ENCODE assay signal across 21 cellular contexts in genomic region chr18:44060197-44060596, GRCh38.
"Had no signal": no experiment of that assay in that cellular context is flagged by ENCODE, and none has a peak within 500 bp of the region (broad histone marks: within the 10 kb centered on the region; RNA-seq: fewer than 3 reads in every experiment).

No MANE protein-coding gene starts in this region.

- ATAC-seq: K562, Panc1, PC-3 had no signal

- H3K27ac ChIP-seq: KMS-11, RWPE1 had no signal

- H3K4me2 ChIP-seq: KMS-11, SK-N-SH had no signal

- DNase-seq: Kasumi-1, MM.1S, NCI-H1092 treated with DMSO at 0.1 percent for 48 hours, NCI-H1436, NCI-H187, NCI-H2029, NCI-H2081 treated with DMSO at 0.1 percent for 48 hours, NCI-H2171, NCI-H226, NCI-H446, NCI-H510A, NCI-H524 treated with DMSO at 0.1 percent for 48 hours, NCI-H69, NCI-H774, PC-3, SHP77, SK-N-SH had no signal

- FAIRE-seq: K562 had no signal

- H3K9ac ChIP-seq: KMS-11, SK-N-SH had no signal

- H3K4me3 ChIP-seq: K562 had no signal
